Comparison of ENCODE assay signal across 8 cellular contexts in genomic region chr5:36692791-36693763, GRCh38.
A peak's percentile ranks its signal among the peaks of the same experiment; 100 is the strongest.
DNase-seq lines count a peak whose midpoint lies in the region; ATAC-seq and TF ChIP-seq lines count a peak whose summit lies in the region.

No MANE protein-coding gene starts in this region.

- intact Hi-C loops in aorta (cut with DNase I): loop anchor here (1.0 to 10.0 kb wide), 5 partner anchors 186 to 538 kb away; partner anchors contain the start of genes LMBRD2 (in 1 of the 2), NADK2 (in 1 of the 2) and SKP2 (in 1 of the 2)

- DNase-seq in AG08396 (ENCODE audit: low spot score) (peak; percentile 80), NCI-H69 (lab: John Stamatoyannopoulos, UW) (peak; percentile 19), glutamatergic neuron (peak; percentile 82), aorta (peak; percentile 87 to 91)
- DNase-seq in activated gamma-delta T cell treated with anti-CD3 and anti-CD28 coated beads, Interleukin-2, amount 50 U/mL, for 16 hours (ENCODE audit: low read depth): peak; percentile 3

- H3K4me1 ChIP-seq in neutrophil (ENCODE audit: control insufficient read depth in 1 of 2, insufficient read depth in 1 of 2, low read depth in 1 of 2, low read length in 1 of 2) (peaks cover 25% of the 10 kb centered on the region in 2 experiments), aorta (ENCODE audit: control insufficient read depth in 1 of 2, insufficient read depth in 2 of 2, low read length in 2 of 2) (no peaks in the 10 kb centered on the region)

- H3K27me3 ChIP-seq in neutrophil (no peaks in the 10 kb centered on the region), aorta (ENCODE audit: control insufficient read depth in 1 of 2, insufficient read depth in 2 of 2, low read length in 1 of 2) (no peaks in the 10 kb centered on the region)

- no peak overlapping the region for H3K27ac Mint-ChIP-seq in glutamatergic neuron (ENCODE audit: unreplicated experiment)

- peaks cover 11% of the 10 kb centered on the region for H3K27me3 Mint-ChIP-seq in glutamatergic neuron (ENCODE audit: unreplicated experiment)

- peaks cover 3% of the 10 kb centered on the region for H3K9me3 Mint-ChIP-seq in glutamatergic neuron (ENCODE audit: unreplicated experiment)

- H3K27ac ChIP-seq in neutrophil (no peak overlapping the region), aorta (ENCODE audit: low read depth in 1 of 2, low read length in 2 of 2) (no peak overlapping the region)

- peaks cover 24% of the 10 kb centered on the region for H3K4me1 Mint-ChIP-seq in glutamatergic neuron (ENCODE audit: low read depth, unreplicated experiment)

- H3K36me3 ChIP-seq in neutrophil (no peaks in the 10 kb centered on the region), aorta (ENCODE audit: control insufficient read depth in 1 of 2, insufficient read depth in 2 of 2, low read length in 1 of 2) (no peaks in the 10 kb centered on the region)

- peak overlapping the region; percentile 28 to 43 for H3K4me3 ChIP-seq in neutrophil (ENCODE audit: low read depth in 1 of 2, low read length in 1 of 2)
- no peak overlapping the region for H3K4me3 ChIP-seq in aorta (ENCODE audit: low read length in 2 of 2)

- H3K36me3 Mint-ChIP-seq in glutamatergic neuron (ENCODE audit: unreplicated experiment): no peaks in the 10 kb centered on the region

- TF ChIP-seq CTCF in glutamatergic neuron (IDR thresholded peaks at IDR 0.05; ENCODE audit: partially characterized antibody, unreplicated experiment) (peak; percentile 57), neutrophil (IDR thresholded peaks at IDR 0.05) (peak; percentile 72)

- H3K4me3 Mint-ChIP-seq in glutamatergic neuron (ENCODE audit: unreplicated experiment): peak overlapping the region; percentile 49

- H3K9me3 ChIP-seq in neutrophil (no peaks in the 10 kb centered on the region), aorta (ENCODE audit: control insufficient read depth, low read length) (no peaks in the 10 kb centered on the region)

- 27 to 28% methylated on average over 41 to 44 of the region's 44 CpGs for WGBS in aorta, 2 donors

- ATAC-seq in GM18517 (IDR thresholded peaks at IDR 0.05; ENCODE audit: unreplicated experiment): peak; percentile 69
- ATAC-seq in HG02943 (IDR thresholded peaks at IDR 0.05; ENCODE audit: low read depth, unreplicated experiment): peak; percentile 65
- ATAC-seq in aorta (ENCODE audit: low FRiP score): peak; percentile 92

Comparison
In these comparisons a context has a peak if more than half of its experiments do, and no peak if none do; other contexts are left out.
1. DNase-seq: peak in every context shown above with its lines; median percentile 89 in aorta; 82 in glutamatergic neuron; 80 in AG08396; 19 in NCI-H69; 3 in activated gamma-delta T cell treated with anti-CD3 and anti-CD28 coated beads, Interleukin-2, amount 50 U/mL, for 16 hours.
2. H3K4me3 ChIP-seq: peak in neutrophil (2 of 2); none in aorta (0 of 2).
3. Peak in every context shown above with its lines, with median percentiles within 50 percentile points of each other: ATAC-seq.